ENCODE assay signal across 9 cellular contexts in genomic region chr15:79924379-79924778, GRCh38. TPM values are rescaled to one million over a fixed set of nuclear protein-coding genes. Genes with fewer than 3 reads are reported as not detected.
A peak's percentile ranks its signal among the peaks of the same experiment; 100 is the strongest.
DNase-seq lines count a peak whose midpoint lies in the region; ATAC-seq and TF ChIP-seq lines count a peak whose summit lies in the region.
"Had no signal": no experiment of that assay in that cellular context is flagged by ENCODE, and none has a peak within 500 bp of the region (broad histone marks: within the 10 kb centered on the region; RNA-seq: fewer than 3 reads in every experiment).

No MANE protein-coding gene starts in this region.

- H3K27ac Mint-ChIP-seq in CD4-positive, CD25-positive, alpha-beta regulatory T cell: peak overlapping the region; percentile 42 to 98 (median 98)
- no peak overlapping the region for H3K27ac Mint-ChIP-seq in endothelial cell (ENCODE audit: unreplicated experiment)

- H3K27me3 Mint-ChIP-seq in CD4-positive, CD25-positive, alpha-beta regulatory T cell: peaks cover 7% of the 10 kb centered on the region
- H3K27me3 Mint-ChIP-seq in endothelial cell (ENCODE audit: unreplicated experiment): peaks cover 12% of the 10 kb centered on the region

- ATAC-seq in CD4-positive, CD25-positive, alpha-beta regulatory T cell (ENCODE audit: low read depth in 2 of 2): no peak
- ATAC-seq in HG02973 (IDR thresholded peaks at IDR 0.05; ENCODE audit: unreplicated experiment): no peak
- no peak for ATAC-seq in activated CD4-positive, CD25-positive, alpha-beta regulatory T cell treated with anti-CD3 and anti-CD28 coated beads, Interleukin-2, amount 50 U/mL, for 24 hours

- H3K4me1 ChIP-seq in CD4-positive, CD25-positive, alpha-beta regulatory T cell (ENCODE audit: control insufficient read depth, insufficient read depth, low read length, poor library complexity, severe bottlenecking): peaks cover 18% of the 10 kb centered on the region
- H3K4me1 ChIP-seq in NT2/D1 (ENCODE audit: insufficient read depth, insufficient read length) (no peaks in the 10 kb centered on the region), neuronal stem cell (ENCODE audit: control insufficient read depth in 2 of 2, insufficient read depth in 1 of 2, low read depth in 1 of 2, low read length in 2 of 2) (no peaks in the 10 kb centered on the region)

- no peak overlapping the region for H2BK120ac ChIP-seq in neuronal stem cell (ENCODE audit: low read depth, low read length)

- no peak overlapping the region for H3K4ac ChIP-seq in neuronal stem cell (ENCODE audit: low read length)

- no peak overlapping the region for H3K23ac ChIP-seq in neuronal stem cell (ENCODE audit: low read depth, low read length, poor library complexity)

- H4K91ac ChIP-seq in neuronal stem cell (ENCODE audit: low read depth, low read length, poor library complexity): no peak overlapping the region

- H3K27me3 ChIP-seq in CD4-positive, CD25-positive, alpha-beta regulatory T cell (ENCODE audit: control insufficient read depth, insufficient read depth, low read length): no peaks in the 10 kb centered on the region
- H3K27me3 ChIP-seq in NT2/D1 (ENCODE audit: insufficient read depth, insufficient read length) (no peaks in the 10 kb centered on the region), neuronal stem cell (ENCODE audit: control insufficient read depth in 3 of 3, insufficient read depth in 3 of 3, low read depth in 1 of 3, low read length in 3 of 3) (no peaks in the 10 kb centered on the region)

- H3K36me3 ChIP-seq in CD4-positive, CD25-positive, alpha-beta regulatory T cell (ENCODE audit: control insufficient read depth, insufficient read depth, low read length): peaks cover 21% of the 10 kb centered on the region
- H3K36me3 ChIP-seq in NT2/D1 (ENCODE audit: insufficient read depth, insufficient read length, low read length) (peaks cover 23% of the 10 kb centered on the region), neuronal stem cell (replicated peaks in 1 of 2; ENCODE audit: control insufficient read depth in 2 of 2, insufficient read depth in 2 of 2, low read length in 2 of 2) (peaks cover 5 to 25% of the 10 kb centered on the region in 2 donors)

- no peak overlapping the region for H3K14ac ChIP-seq in neuronal stem cell (ENCODE audit: low read length)

- peak overlapping the region; percentile 83 for H3K4me3 ChIP-seq in CD4-positive, CD25-positive, alpha-beta regulatory T cell (ENCODE audit: low read depth, low read length)
- peak overlapping the region; percentile 46 for H3K4me3 ChIP-seq in NT2/D1 (ENCODE audit: insufficient read length, low read depth)
- H3K4me3 ChIP-seq in neuronal stem cell (ENCODE audit: low read length in 2 of 2): peak overlapping the region in 1 of 2 donors; percentile 61

- no peak overlapping the region for H3K18ac ChIP-seq in neuronal stem cell (ENCODE audit: low read length)

- peaks cover 4% of the 10 kb centered on the region for H3K79me1 ChIP-seq in neuronal stem cell (ENCODE audit: low read depth, low read length)

- H3K36me3 Mint-ChIP-seq in CD4-positive, CD25-positive, alpha-beta regulatory T cell: peaks cover 18% of the 10 kb centered on the region
- H3K36me3 Mint-ChIP-seq in endothelial cell (ENCODE audit: low read depth, unreplicated experiment): peaks cover 45% of the 10 kb centered on the region

- no peak for TF ChIP-seq CTCF in endothelial cell (IDR thresholded peaks at IDR 0.05; ENCODE audit: unreplicated experiment)

- H3K4me3 Mint-ChIP-seq in CD4-positive, CD25-positive, alpha-beta regulatory T cell: peak overlapping the region; percentile 52 to 95 (median 82)
- H3K4me3 Mint-ChIP-seq in endothelial cell (ENCODE audit: unreplicated experiment): peak overlapping the region; percentile 67

- no peak overlapping the region for H2AK5ac ChIP-seq in neuronal stem cell (ENCODE audit: low read depth, low read length)

- peak overlapping the region; percentile 32 for H3K9ac ChIP-seq in NT2/D1 (ENCODE audit: insufficient read length, low read depth)
- H3K9ac ChIP-seq in neuronal stem cell (ENCODE audit: low read depth, low read length, poor library complexity): no peak overlapping the region

- H2AFZ ChIP-seq in neuronal stem cell (ENCODE audit: low read length): peak overlapping the region; percentile 95

- peaks cover 20 to 29% of the 10 kb centered on the region in 2 experiments for H3K9me3 ChIP-seq in CD4-positive, CD25-positive, alpha-beta regulatory T cell (ENCODE audit: control insufficient read depth in 2 of 2, low read length in 2 of 2)
- H3K9me3 ChIP-seq in NT2/D1 (ENCODE audit: insufficient read depth, low read length) (peaks cover 43% of the 10 kb centered on the region), neuronal stem cell (replicated peaks in 1 of 2; ENCODE audit: control insufficient read depth in 2 of 2, insufficient read depth in 1 of 2, low read depth in 1 of 2, low read length in 2 of 2) (peaks cover 10 to 36% of the 10 kb centered on the region in 2 donors)

- peak overlapping the region; percentile 96 for H3K27ac ChIP-seq in CD4-positive, CD25-positive, alpha-beta regulatory T cell (ENCODE audit: insufficient read depth, low read length, poor library complexity, severe bottlenecking)
- no peak overlapping the region for H3K27ac ChIP-seq in neuronal stem cell (replicated peaks; ENCODE audit: low read length)

- no peak overlapping the region for H2BK12ac ChIP-seq in neuronal stem cell (ENCODE audit: low read length)

- no CpG with 5 or more reads among the region's 24 CpGs for WGBS in neuronal stem cell (ENCODE audit: extremely low coverage in 2 of 2, insufficient read length in 2 of 2, insufficient replicate concordance in 1 of 2), 2 donors

- no peak for DNase-seq in CD4-positive, CD25-positive, alpha-beta regulatory T cell
- DNase-seq in NT2/D1 (ENCODE audit: low read depth, low spot score) (no peak), endothelial cell (ENCODE audit: low spot score) (no peak), neuronal stem cell (ENCODE audit: low spot score) (no peak), NCI-H524 (lab: John Stamatoyannopoulos, UW) (no peak), NCI-H2029 treated with DMSO at 0.1 percent for 48 hours (lab: John Stamatoyannopoulos, UW) (no peak)

- H2BK15ac ChIP-seq in neuronal stem cell (ENCODE audit: low read length): no peak overlapping the region

- H3K4me2 ChIP-seq in neuronal stem cell (ENCODE audit: insufficient read depth, low read length, poor library complexity, severe bottlenecking): no peak overlapping the region

- no peak overlapping the region for H4K8ac ChIP-seq in neuronal stem cell (ENCODE audit: low read depth, low read length)

- no peak overlapping the region for H2BK5ac ChIP-seq in neuronal stem cell (ENCODE audit: low read length)

- H3K9me3 Mint-ChIP-seq in CD4-positive, CD25-positive, alpha-beta regulatory T cell: peaks cover 1 to 31% (median 15%) of the 10 kb centered on the region in 7 donors
- H3K9me3 Mint-ChIP-seq in endothelial cell (ENCODE audit: unreplicated experiment): peaks cover 9% of the 10 kb centered on the region

- peaks cover 5 to 34% (median 18%) of the 10 kb centered on the region in 4 donors for H3K4me1 Mint-ChIP-seq in CD4-positive, CD25-positive, alpha-beta regulatory T cell
- peaks cover 11% of the 10 kb centered on the region for H3K4me1 Mint-ChIP-seq in endothelial cell (ENCODE audit: unreplicated experiment)

RNA-seq across cellular contexts. Expression of gene MTHFS, which starts 27.6 kb away (rescaled TPM):
- 12.6 TPM for total RNA-seq in CD4-positive, CD25-positive, alpha-beta regulatory T cell
- 10 to 100 TPM; 75.8 to 88.5 (median 81.9) TPM for polyA plus RNA-seq in CD4-positive, CD25-positive, alpha-beta regulatory T cell
- 16.2 TPM for total RNA-seq in endothelial cell (ENCODE audit: unreplicated experiment)
- polyA plus RNA-seq in neuronal stem cell (2013, experiment 1 of 2): 13.0 TPM
- polyA plus RNA-seq in neuronal stem cell (2013, experiment 2 of 2): 13.3 TPM

RNA-seq across cellular contexts. Expression of gene BCL2A1, which starts 46.6 kb away (rescaled TPM):
- 12.9 TPM for total RNA-seq in CD4-positive, CD25-positive, alpha-beta regulatory T cell
- 10 to 100 TPM; 12.3 to 25.4 (median 19.7) TPM for polyA plus RNA-seq in CD4-positive, CD25-positive, alpha-beta regulatory T cell
- total RNA-seq in endothelial cell (ENCODE audit: unreplicated experiment): 2.1 TPM
- polyA plus RNA-seq in neuronal stem cell (2013, experiment 1 of 2): 0.06 TPM
- 0.08 TPM for polyA plus RNA-seq in neuronal stem cell (2013, experiment 2 of 2)
- total RNA-seq: NCI-H460 had no signal
